ENCODE assay signal across 1 cellular context in genomic region chr4:138243369-138243768, GRCh38.
TF ChIP-seq lines count a peak whose summit lies in the region.

No MANE protein-coding gene starts in this region.

TF ChIP-seq in K562, 482 proteins besides CTCF, POLR2A, EP300 and RAD21:
- TF ChIP-seq ZHX1 (conservative IDR thresholded peaks at IDR 0.05; ENCODE audit: low read length) (no peak), MECOM (CRISPR knock-in tag; IDR thresholded peaks at IDR 0.05) (peak; percentile 61; the same call in 1 of the 2 replicates), DMBX1 (CRISPR knock-in tag; IDR thresholded peaks at IDR 0.05; ENCODE audit: borderline replicate concordance) (peak; percentile 53; the same call in 1 of the 2 replicates), NR4A1 (CRISPR knock-in tag; IDR thresholded peaks at IDR 0.05) (no peak), NR4A1 (tag; IDR thresholded peaks at IDR 0.05) (0 out of 2 replicates have a peak, but pooled peaks have one; percentile 51), JUND (IDR thresholded peaks at IDR 0.05; ENCODE audit: borderline replicate concordance, low read depth, low read length) (no peak), JUND (tag; IDR thresholded peaks at IDR 0.05; ENCODE audit: borderline replicate concordance, low read depth, low read length) (0 out of 3 replicates have a peak, but pooled peaks have one; percentile 14), PML (IDR thresholded peaks at IDR 0.05; ENCODE audit: low read length) (no peak), NFRKB (IDR thresholded peaks at IDR 0.05; ENCODE audit: low read depth) (peak; percentile 30; the same call in 1 of the 2 replicates), L3MBTL2 (IDR thresholded peaks at IDR 0.05) (peak; percentile 43; the same call in 1 of the 2 replicates), ZNF668 (CRISPR knock-in tag; IDR thresholded peaks at IDR 0.05) (peak; percentile 61; the same call in 1 of the 2 replicates), POLR2AphosphoS5 (IDR thresholded peaks at IDR 0.05; ENCODE audit: control insufficient read depth, insufficient read depth, low read depth, low read length) (no peak), ZNF511 (CRISPR knock-in tag; IDR thresholded peaks at IDR 0.05) (no peak), BRD9 (IDR thresholded peaks at IDR 0.05; ENCODE audit: low read depth, partially characterized antibody) (peak; percentile 38), ZNF592 (IDR thresholded peaks at IDR 0.05) (peak; percentile 83; the same call in 1 of the 2 replicates), GTF2E2 (tag; IDR thresholded peaks at IDR 0.05) (no peak), ZNF316 (IDR thresholded peaks at IDR 0.05) (no peak), SMARCA5 (IDR thresholded peaks at IDR 0.05) (0 out of 2 replicates have a peak, but pooled peaks have one; percentile 16), BRF2 (IDR thresholded peaks at IDR 0.05; ENCODE audit: borderline replicate concordance, insufficient read depth, insufficient read length) (no peak), HDAC8 (tag; IDR thresholded peaks at IDR 0.05) (no peak), BHLHE40 (IDR thresholded peaks at IDR 0.05; ENCODE audit: low read length) (no peak), SMAD4 (CRISPR knock-in tag; conservative IDR thresholded peaks at IDR 0.05) (0 out of 2 replicates have a peak, but pooled peaks have one; percentile 12), CREB1 (IDR thresholded peaks at IDR 0.05) (no peak), CREB1 (CRISPR knock-in tag; IDR thresholded peaks at IDR 0.05) (no peak), EZH2 (IDR thresholded peaks at IDR 0.05; ENCODE audit: borderline replicate concordance, low read depth, low read length) (no peak), ATF4 (CRISPR knock-in tag; IDR thresholded peaks at IDR 0.05) (no peak), NR2C1 (IDR thresholded peaks at IDR 0.05) (no peak), NR2C1 (tag; IDR thresholded peaks at IDR 0.05) (0 out of 2 replicates have a peak, but pooled peaks have one; percentile 24)
TF ChIP-seq in K562: peak in this region for 12.
